ENCODE assay signal across 8 cellular contexts in the genomic region with DNA sequence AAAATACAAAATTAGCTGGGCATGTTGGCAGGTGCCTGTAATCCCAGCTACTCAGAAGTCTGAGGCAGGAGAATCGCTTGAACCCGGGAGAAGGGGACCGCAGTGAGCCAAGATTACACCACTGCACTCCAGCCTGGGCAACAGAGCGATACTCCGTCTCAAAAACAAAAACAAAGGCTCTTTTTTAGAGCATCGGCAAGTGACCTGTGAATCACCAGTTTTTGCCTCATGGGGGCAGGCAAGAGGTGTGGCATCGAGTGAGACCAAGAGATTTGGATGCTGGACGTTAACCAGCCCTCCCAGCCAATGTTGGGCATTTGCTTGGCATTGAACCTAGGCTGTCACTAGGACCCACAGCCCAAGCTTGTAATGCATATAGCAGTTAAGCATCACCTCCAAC. TPM values are rescaled to one million over a fixed set of nuclear protein-coding genes. Genes with fewer than 3 reads are reported as not detected.
DNase-seq lines count a peak whose midpoint lies in the region; ATAC-seq and TF ChIP-seq lines count a peak whose summit lies in the region.

No MANE protein-coding gene starts in this region.

- ATAC-seq in activated T-cell treated with anti-CD3 and anti-CD28 coated beads, Interleukin-2, amount 50 U/mL, for 4 hours: no peak
- ATAC-seq in HG03097 (IDR thresholded peaks at IDR 0.05; ENCODE audit: low FRiP score, unreplicated experiment) (no peak), GM21825 (IDR thresholded peaks at IDR 0.05; ENCODE audit: unreplicated experiment) (no peak)

- no peaks in the 10 kb centered on the region for H3K4me1 ChIP-seq in breast epithelium

- no peak overlapping the region for H3K4me3 ChIP-seq in breast epithelium
- H3K4me3 ChIP-seq in foreskin fibroblast (ENCODE audit: low read depth in 1 of 2, low read length in 2 of 2): no peak overlapping the region

- no peaks in the 10 kb centered on the region for H3K9me3 Mint-ChIP-seq in MCF 10A (ENCODE audit: unreplicated experiment)
- no peaks in the 10 kb centered on the region for H3K9me3 Mint-ChIP-seq in activated T-cell treated with anti-CD3 and anti-CD28 coated beads, Interleukin-2, amount 50 U/mL, for 4 hours

- H3K36me3 ChIP-seq in breast epithelium: no peaks in the 10 kb centered on the region

- CTCF ChIA-PET in MCF 10A (lab: Yijun Ruan, JAX): interaction anchor here (0.6 to 2.2 kb wide), 12 partner anchors 13 to 1849 kb away, joined by 3 to 10 read pairs (median 4); partner anchors contain the start of gene CDK5RAP1

- peaks cover 7% of the 10 kb centered on the region for H3K36me3 Mint-ChIP-seq in MCF 10A (ENCODE audit: insufficient read depth, unreplicated experiment)
- peaks cover 4% of the 10 kb centered on the region for H3K36me3 Mint-ChIP-seq in activated T-cell treated with anti-CD3 and anti-CD28 coated beads, Interleukin-2, amount 50 U/mL, for 4 hours (ENCODE audit: insufficient read depth)

- H3K9me3 ChIP-seq in breast epithelium: no peaks in the 10 kb centered on the region

- DNase-seq in MCF 10A (ENCODE audit: unreplicated experiment) (peak; percentile 77), breast epithelium (ENCODE audit: low spot score in 2 of 2) (no peak), RPMI8226 (peak; percentile 45), foreskin fibroblast (peak; percentile 46 to 76), posterior cingulate gyrus (peak in 7 of 10 donors; percentile 25 to 89 (median 49))
- no peak for DNase-seq in activated T-cell treated with anti-CD3 and anti-CD28 coated beads, Interleukin-2, amount 50 U/mL, for 4 hours

- H3K4me1 Mint-ChIP-seq in MCF 10A (ENCODE audit: insufficient read depth, unreplicated experiment): no peaks in the 10 kb centered on the region
- H3K4me1 Mint-ChIP-seq in activated T-cell treated with anti-CD3 and anti-CD28 coated beads, Interleukin-2, amount 50 U/mL, for 4 hours (ENCODE audit: low read depth): no peaks in the 10 kb centered on the region

- no peak overlapping the region for H3K4me3 Mint-ChIP-seq in MCF 10A (ENCODE audit: unreplicated experiment)
- no peak overlapping the region for H3K4me3 Mint-ChIP-seq in activated T-cell treated with anti-CD3 and anti-CD28 coated beads, Interleukin-2, amount 50 U/mL, for 4 hours

- TF ChIP-seq POLR2A in breast epithelium (IDR thresholded peaks at IDR 0.05): no peak

- no peaks in the 10 kb centered on the region for H3K27me3 ChIP-seq in breast epithelium

- intact Hi-C loops in MCF 10A (cut with micrococcal nuclease) (loop anchor here (1.0 to 2.0 kb wide), 2 partner anchors 29 to 237 kb away; no protein-coding TSS in a partner anchor), breast epithelium (cut with DNase I; ENCODE audit: low total_unique reads) (no loop called here), posterior cingulate gyrus (cut with DNase I) (no loop called here)

- no peaks in the 10 kb centered on the region for H3K27me3 Mint-ChIP-seq in MCF 10A (ENCODE audit: insufficient read depth, unreplicated experiment)
- no peaks in the 10 kb centered on the region for H3K27me3 Mint-ChIP-seq in activated T-cell treated with anti-CD3 and anti-CD28 coated beads, Interleukin-2, amount 50 U/mL, for 4 hours (ENCODE audit: low read depth)

- TF ChIP-seq CTCF in MCF 10A (IDR thresholded peaks at IDR 0.05; ENCODE audit: unreplicated experiment) (peak; percentile 42), breast epithelium (IDR thresholded peaks at IDR 0.05) (peak in 1 of 3 donors; percentile 26), foreskin fibroblast (IDR thresholded peaks at IDR 0.05; ENCODE audit: low read depth, low read length) (peak; percentile 43)

- no peak overlapping the region for H3K27ac Mint-ChIP-seq in MCF 10A (ENCODE audit: low read depth, unreplicated experiment)

- POLR2A ChIA-PET in MCF 10A (lab: Yijun Ruan, JAX): interaction anchor here (1.7 kb wide), 1 partner anchor 15 kb away, joined by 7 read pairs; the partner anchor contains the start of gene CDK5RAP1

- no peak overlapping the region for H3K27ac ChIP-seq in breast epithelium

- BruUV-seq in MCF 10A (replicated peaks; lab: Mats Ljungman, UMichigan): no TSS peak

RNA-seq across cellular contexts. Expression of gene CDK5RAP1, which starts 14.6 kb away (rescaled TPM):
- total RNA-seq in MCF 10A (2022) (41.0 and 45.0 TPM in 2 replicates), breast epithelium (10 to 100 TPM; 21.8 to 32.4 (median 29.4) TPM)
- 10 to 100 TPM; 52.6 to 55.7 (median 53.8) TPM for total RNA-seq in activated T-cell treated with anti-CD3 and anti-CD28 coated beads, Interleukin-2, amount 50 U/mL, for 4 hours

RNA-seq across cellular contexts. Expression of gene SNTA1, which starts 27.6 kb away (rescaled TPM):
- total RNA-seq in MCF 10A (2022): 1.4 and 2.0 TPM in 2 replicates
- total RNA-seq in breast epithelium: 100 to 1,000 TPM in 1 of 3 donors, 10 to 100 TPM in 2; 19.3 to 121 (median 21.1) TPM
- total RNA-seq in activated T-cell treated with anti-CD3 and anti-CD28 coated beads, Interleukin-2, amount 50 U/mL, for 4 hours: 1 to 10 TPM; 1.2 to 2.7 (median 2.4) TPM

Comparison
In these comparisons a context has a peak if more than half of its experiments do, and no peak if none do; other contexts are left out.
1. DNase-seq: peak in MCF 10A (single experiment), RPMI8226 (single experiment), foreskin fibroblast (2 of 2) and posterior cingulate gyrus (7 of 10); none in breast epithelium (0 of 2) and activated T-cell treated with anti-CD3 and anti-CD28 coated beads, Interleukin-2, amount 50 U/mL, for 4 hours (single experiment).